ENCODE assay signal across 1 cellular context in genomic region chr11:76380977-76381719, GRCh38.
TF ChIP-seq lines count a peak whose summit lies in the region.

GVQW3 (plus strand) TSS chr11:76381323; CDS start chr11:76381829, 506 bp downstream.
THAP12 (minus strand) TSS chr11:76381132; CDS start chr11:76380836, 296 bp downstream.

TF ChIP-seq in K562, 482 proteins besides CTCF, POLR2A, EP300 and RAD21 (continued from another document and continues in another):
- TF ChIP-seq CHD4 (IDR thresholded peaks at IDR 0.05; ENCODE audit: insufficient read depth, insufficient replicate concordance, low read depth, low read length, poor library complexity, severe bottlenecking) (no peak), HSF4 (CRISPR knock-in tag; IDR thresholded peaks at IDR 0.05; ENCODE audit: borderline replicate concordance) (no peak), HMG20A (CRISPR knock-in tag; conservative IDR thresholded peaks at IDR 0.05) (no peak), FOSL1 (tag; conservative IDR thresholded peaks at IDR 0.05) (no peak; the same call in 1 of the 2 replicates), SMC3 (conservative IDR thresholded peaks at IDR 0.05; ENCODE audit: insufficient read depth, low read depth, low read length) (no peak), TAF15 (IDR thresholded peaks at IDR 0.05; ENCODE audit: low read depth, low read length) (no peak), KLF16 (IDR thresholded peaks at IDR 0.05) (no peak), ZBTB8A (IDR thresholded peaks at IDR 0.05; ENCODE audit: partially characterized antibody) (no peak), CEBPG (CRISPR knock-in tag; IDR thresholded peaks at IDR 0.05) (peak; percentile 64; the same call in 1 of the 2 replicates), CEBPG (tag; conservative IDR thresholded peaks at IDR 0.05 in 1 of 2, IDR thresholded peaks at IDR 0.05 in 1 of 2) (peak in 1 of 2 experiments; percentile 19; a peak in 1 of 4 replicates), HDAC1 (IDR thresholded peaks at IDR 0.05) (peak in 1 of 2 experiments; percentile 85; a peak in 2 of 4 replicates), TAF9B (IDR thresholded peaks at IDR 0.05; ENCODE audit: partially characterized antibody) (no peak), CXXC5 (CRISPR knock-in tag; IDR thresholded peaks at IDR 0.05) (peak; percentile 85), PCBP1 (IDR thresholded peaks at IDR 0.05; ENCODE audit: low read depth, low read length, poor library complexity, severe bottlenecking) (no peak), ARID4B (CRISPR knock-in tag; IDR thresholded peaks at IDR 0.05) (0 out of 2 replicates have a peak, but pooled peaks have one; percentile 30), E2F3 (CRISPR knock-in tag; IDR thresholded peaks at IDR 0.05) (0 out of 2 replicates have a peak, but pooled peaks have one; percentile 53), MAFK (IDR thresholded peaks at IDR 0.05; ENCODE audit: low read length) (no peak), ZNF431 (CRISPR knock-in tag; IDR thresholded peaks at IDR 0.05) (no peak), TRIM28 (IDR thresholded peaks at IDR 0.05) (no peak), ZNF584 (CRISPR knock-in tag; IDR thresholded peaks at IDR 0.05; ENCODE audit: low read depth) (no peak), NR2F6 (CRISPR knock-in tag; IDR thresholded peaks at IDR 0.05) (no peak), ZNF785 (CRISPR knock-in tag; IDR thresholded peaks at IDR 0.05) (no peak), MEIS2 (IDR thresholded peaks at IDR 0.05; ENCODE audit: partially characterized antibody) (peak; percentile 97), MCM2 (IDR thresholded peaks at IDR 0.05; ENCODE audit: low read depth) (no peak)
- TF ChIP-seq, protein P1, sequence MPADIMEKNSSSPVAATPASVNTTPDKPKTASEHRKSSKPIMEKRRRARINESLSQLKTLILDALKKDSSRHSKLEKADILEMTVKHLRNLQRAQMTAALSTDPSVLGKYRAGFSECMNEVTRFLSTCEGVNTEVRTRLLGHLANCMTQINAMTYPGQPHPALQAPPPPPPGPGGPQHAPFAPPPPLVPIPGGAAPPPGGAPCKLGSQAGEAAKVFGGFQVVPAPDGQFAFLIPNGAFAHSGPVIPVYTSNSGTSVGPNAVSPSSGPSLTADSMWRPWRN (IDR thresholded peaks at IDR 0.05; ENCODE audit: low read depth), result peak; percentile 98
- TF ChIP-seq, protein P2, sequence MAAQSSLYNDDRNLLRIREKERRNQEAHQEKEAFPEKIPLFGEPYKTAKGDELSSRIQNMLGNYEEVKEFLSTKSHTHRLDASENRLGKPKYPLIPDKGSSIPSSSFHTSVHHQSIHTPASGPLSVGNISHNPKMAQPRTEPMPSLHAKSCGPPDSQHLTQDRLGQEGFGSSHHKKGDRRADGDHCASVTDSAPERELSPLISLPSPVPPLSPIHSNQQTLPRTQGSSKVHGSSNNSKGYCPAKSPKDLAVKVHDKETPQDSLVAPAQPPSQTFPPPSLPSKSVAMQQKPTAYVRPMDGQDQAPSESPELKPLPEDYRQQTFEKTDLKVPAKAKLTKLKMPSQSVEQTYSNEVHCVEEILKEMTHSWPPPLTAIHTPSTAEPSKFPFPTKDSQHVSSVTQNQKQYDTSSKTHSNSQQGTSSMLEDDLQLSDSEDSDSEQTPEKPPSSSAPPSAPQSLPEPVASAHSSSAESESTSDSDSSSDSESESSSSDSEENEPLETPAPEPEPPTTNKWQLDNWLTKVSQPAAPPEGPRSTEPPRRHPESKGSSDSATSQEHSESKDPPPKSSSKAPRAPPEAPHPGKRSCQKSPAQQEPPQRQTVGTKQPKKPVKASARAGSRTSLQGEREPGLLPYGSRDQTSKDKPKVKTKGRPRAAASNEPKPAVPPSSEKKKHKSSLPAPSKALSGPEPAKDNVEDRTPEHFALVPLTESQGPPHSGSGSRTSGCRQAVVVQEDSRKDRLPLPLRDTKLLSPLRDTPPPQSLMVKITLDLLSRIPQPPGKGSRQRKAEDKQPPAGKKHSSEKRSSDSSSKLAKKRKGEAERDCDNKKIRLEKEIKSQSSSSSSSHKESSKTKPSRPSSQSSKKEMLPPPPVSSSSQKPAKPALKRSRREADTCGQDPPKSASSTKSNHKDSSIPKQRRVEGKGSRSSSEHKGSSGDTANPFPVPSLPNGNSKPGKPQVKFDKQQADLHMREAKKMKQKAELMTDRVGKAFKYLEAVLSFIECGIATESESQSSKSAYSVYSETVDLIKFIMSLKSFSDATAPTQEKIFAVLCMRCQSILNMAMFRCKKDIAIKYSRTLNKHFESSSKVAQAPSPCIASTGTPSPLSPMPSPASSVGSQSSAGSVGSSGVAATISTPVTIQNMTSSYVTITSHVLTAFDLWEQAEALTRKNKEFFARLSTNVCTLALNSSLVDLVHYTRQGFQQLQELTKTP (IDR thresholded peaks at IDR 0.05; ENCODE audit: low read depth in 1 of 2, partially characterized antibody in 2 of 2), result peak in 1 of 2 experiments; percentile 18
- TF ChIP-seq, protein P3, sequence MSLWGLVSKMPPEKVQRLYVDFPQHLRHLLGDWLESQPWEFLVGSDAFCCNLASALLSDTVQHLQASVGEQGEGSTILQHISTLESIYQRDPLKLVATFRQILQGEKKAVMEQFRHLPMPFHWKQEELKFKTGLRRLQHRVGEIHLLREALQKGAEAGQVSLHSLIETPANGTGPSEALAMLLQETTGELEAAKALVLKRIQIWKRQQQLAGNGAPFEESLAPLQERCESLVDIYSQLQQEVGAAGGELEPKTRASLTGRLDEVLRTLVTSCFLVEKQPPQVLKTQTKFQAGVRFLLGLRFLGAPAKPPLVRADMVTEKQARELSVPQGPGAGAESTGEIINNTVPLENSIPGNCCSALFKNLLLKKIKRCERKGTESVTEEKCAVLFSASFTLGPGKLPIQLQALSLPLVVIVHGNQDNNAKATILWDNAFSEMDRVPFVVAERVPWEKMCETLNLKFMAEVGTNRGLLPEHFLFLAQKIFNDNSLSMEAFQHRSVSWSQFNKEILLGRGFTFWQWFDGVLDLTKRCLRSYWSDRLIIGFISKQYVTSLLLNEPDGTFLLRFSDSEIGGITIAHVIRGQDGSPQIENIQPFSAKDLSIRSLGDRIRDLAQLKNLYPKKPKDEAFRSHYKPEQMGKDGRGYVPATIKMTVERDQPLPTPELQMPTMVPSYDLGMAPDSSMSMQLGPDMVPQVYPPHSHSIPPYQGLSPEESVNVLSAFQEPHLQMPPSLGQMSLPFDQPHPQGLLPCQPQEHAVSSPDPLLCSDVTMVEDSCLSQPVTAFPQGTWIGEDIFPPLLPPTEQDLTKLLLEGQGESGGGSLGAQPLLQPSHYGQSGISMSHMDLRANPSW (CRISPR knock-in tag; IDR thresholded peaks at IDR 0.05), result no peak
- TF ChIP-seq, protein P4, sequence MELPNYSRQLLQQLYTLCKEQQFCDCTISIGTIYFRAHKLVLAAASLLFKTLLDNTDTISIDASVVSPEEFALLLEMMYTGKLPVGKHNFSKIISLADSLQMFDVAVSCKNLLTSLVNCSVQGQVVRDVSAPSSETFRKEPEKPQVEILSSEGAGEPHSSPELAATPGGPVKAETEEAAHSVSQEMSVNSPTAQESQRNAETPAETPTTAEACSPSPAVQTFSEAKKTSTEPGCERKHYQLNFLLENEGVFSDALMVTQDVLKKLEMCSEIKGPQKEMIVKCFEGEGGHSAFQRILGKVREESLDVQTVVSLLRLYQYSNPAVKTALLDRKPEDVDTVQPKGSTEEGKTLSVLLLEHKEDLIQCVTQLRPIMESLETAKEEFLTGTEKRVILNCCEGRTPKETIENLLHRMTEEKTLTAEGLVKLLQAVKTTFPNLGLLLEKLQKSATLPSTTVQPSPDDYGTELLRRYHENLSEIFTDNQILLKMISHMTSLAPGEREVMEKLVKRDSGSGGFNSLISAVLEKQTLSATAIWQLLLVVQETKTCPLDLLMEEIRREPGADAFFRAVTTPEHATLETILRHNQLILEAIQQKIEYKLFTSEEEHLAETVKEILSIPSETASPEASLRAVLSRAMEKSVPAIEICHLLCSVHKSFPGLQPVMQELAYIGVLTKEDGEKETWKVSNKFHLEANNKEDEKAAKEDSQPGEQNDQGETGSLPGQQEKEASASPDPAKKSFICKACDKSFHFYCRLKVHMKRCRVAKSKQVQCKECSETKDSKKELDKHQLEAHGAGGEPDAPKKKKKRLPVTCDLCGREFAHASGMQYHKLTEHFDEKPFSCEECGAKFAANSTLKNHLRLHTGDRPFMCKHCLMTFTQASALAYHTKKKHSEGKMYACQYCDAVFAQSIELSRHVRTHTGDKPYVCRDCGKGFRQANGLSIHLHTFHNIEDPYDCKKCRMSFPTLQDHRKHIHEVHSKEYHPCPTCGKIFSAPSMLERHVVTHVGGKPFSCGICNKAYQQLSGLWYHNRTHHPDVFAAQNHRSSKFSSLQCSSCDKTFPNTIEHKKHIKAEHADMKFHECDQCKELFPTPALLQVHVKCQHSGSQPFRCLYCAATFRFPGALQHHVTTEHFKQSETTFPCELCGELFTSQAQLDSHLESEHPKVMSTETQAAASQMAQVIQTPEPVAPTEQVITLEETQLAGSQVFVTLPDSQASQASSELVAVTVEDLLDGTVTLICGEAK (IDR thresholded peaks at IDR 0.05), result 0 out of 2 replicates have a peak, but pooled peaks have one; percentile 16
- TF ChIP-seq, protein P4 (CRISPR knock-in tag; IDR thresholded peaks at IDR 0.05), result no peak
- TF ChIP-seq, protein P5, sequence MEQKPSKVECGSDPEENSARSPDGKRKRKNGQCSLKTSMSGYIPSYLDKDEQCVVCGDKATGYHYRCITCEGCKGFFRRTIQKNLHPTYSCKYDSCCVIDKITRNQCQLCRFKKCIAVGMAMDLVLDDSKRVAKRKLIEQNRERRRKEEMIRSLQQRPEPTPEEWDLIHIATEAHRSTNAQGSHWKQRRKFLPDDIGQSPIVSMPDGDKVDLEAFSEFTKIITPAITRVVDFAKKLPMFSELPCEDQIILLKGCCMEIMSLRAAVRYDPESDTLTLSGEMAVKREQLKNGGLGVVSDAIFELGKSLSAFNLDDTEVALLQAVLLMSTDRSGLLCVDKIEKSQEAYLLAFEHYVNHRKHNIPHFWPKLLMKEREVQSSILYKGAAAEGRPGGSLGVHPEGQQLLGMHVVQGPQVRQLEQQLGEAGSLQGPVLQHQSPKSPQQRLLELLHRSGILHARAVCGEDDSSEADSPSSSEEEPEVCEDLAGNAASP (IDR thresholded peaks at IDR 0.05), result no peak
- TF ChIP-seq, protein P6, sequence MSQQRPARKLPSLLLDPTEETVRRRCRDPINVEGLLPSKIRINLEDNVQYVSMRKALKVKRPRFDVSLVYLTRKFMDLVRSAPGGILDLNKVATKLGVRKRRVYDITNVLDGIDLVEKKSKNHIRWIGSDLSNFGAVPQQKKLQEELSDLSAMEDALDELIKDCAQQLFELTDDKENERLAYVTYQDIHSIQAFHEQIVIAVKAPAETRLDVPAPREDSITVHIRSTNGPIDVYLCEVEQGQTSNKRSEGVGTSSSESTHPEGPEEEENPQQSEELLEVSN (IDR thresholded peaks at IDR 0.05; ENCODE audit: borderline replicate concordance in 1 of 2, extremely low read depth in 1 of 2, insufficient read depth in 1 of 2, insufficient read length in 1 of 2, low read depth in 1 of 2, low read length in 1 of 2, poor library complexity in 1 of 2, severe bottlenecking in 1 of 2), result peak; percentile 53 to 71
- TF ChIP-seq, protein P7, sequence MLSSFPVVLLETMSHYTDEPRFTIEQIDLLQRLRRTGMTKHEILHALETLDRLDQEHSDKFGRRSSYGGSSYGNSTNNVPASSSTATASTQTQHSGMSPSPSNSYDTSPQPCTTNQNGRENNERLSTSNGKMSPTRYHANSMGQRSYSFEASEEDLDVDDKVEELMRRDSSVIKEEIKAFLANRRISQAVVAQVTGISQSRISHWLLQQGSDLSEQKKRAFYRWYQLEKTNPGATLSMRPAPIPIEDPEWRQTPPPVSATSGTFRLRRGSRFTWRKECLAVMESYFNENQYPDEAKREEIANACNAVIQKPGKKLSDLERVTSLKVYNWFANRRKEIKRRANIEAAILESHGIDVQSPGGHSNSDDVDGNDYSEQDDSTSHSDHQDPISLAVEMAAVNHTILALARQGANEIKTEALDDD (IDR thresholded peaks at IDR 0.05), result no peak
